In the genomic region with DNA sequence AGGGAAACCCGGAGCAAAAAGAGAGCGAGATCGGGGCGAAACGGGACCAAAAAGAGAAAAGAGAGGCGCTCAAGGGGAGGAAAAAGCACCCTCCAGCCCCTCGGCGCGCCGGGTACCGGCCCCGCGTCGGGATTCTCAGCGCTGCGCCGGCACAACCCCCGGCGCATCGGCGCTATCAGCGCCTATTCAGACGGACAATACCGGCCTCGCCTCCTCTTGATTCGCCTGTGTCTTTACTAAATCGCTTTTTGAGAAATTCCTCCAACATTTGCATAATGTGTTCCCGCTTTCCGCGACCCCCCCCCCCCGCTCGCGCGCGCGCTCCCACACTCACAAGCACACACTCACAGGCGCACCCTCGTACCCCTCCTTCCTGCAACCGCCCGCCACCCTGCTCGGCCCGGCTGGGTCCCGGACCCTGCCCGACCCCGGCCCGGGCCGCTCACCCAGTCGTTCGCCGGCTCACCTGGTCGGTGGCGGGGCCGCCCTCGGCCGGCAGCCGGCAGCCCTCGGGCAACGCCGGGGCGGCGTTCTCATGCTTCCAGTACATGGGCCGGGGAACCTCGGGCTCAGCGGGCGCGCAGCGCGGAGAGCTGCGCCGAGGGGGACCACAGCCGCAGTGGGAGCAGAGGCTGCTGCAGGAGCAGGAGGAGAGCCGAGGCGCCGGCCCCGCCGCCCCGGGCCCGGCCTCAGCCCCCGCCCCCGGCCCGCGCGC, we compare ENCODE assay signal across 8 cellular contexts. TPM values are rescaled to one million over a fixed set of nuclear protein-coding genes. Genes with fewer than 3 reads are reported as not detected.
DNase-seq lines count a peak whose midpoint lies in the region; ATAC-seq and TF ChIP-seq lines count a peak whose summit lies in the region.

No MANE protein-coding gene starts in this region.

- H3K79me2 ChIP-seq in Karpas-422 (ENCODE audit: low read length): no peaks in the 10 kb centered on the region

- H2AFZ ChIP-seq in Karpas-422 (ENCODE audit: low read length): no peak overlapping the region

- POLR2A ChIA-PET in CD8-positive, alpha-beta memory T cell (lab: Charles Lee): no interaction called here

- no peaks in the 10 kb centered on the region for H3K9me2 ChIP-seq in Karpas-422 (replicated peaks; ENCODE audit: insufficient read depth, low read length)

- no peak overlapping the region for H3K27ac Mint-ChIP-seq in CD8-positive, alpha-beta memory T cell
- no peak overlapping the region for H3K27ac Mint-ChIP-seq in neural crest cell (ENCODE audit: unreplicated experiment)

- no peaks in the 10 kb centered on the region for H3K36me3 Mint-ChIP-seq in CD8-positive, alpha-beta memory T cell
- peaks cover 9% of the 10 kb centered on the region for H3K36me3 Mint-ChIP-seq in neural crest cell (ENCODE audit: low read depth)

- DNase-seq in CD8-positive, alpha-beta memory T cell: no peak
- DNase-seq in LoVo (ENCODE audit: low spot score) (peak; percentile 3), ecto neural progenitor cell (ENCODE audit: low spot score) (peak; percentile 72), neural crest cell (ENCODE audit: low read depth, low spot score) (no peak), SW480 (ENCODE audit: low spot score) (no peak), Karpas-422 (no peak), inferior parietal cortex (ENCODE audit: extremely low spot score) (no peak)

- CTCF ChIA-PET in CD8-positive, alpha-beta memory T cell (lab: Charles Lee): no interaction called here

- H3K36me3 ChIP-seq in CD8-positive, alpha-beta memory T cell (ENCODE audit: insufficient read depth, low read length): no peaks in the 10 kb centered on the region
- no peaks in the 10 kb centered on the region for H3K36me3 ChIP-seq in Karpas-422 (ENCODE audit: insufficient read depth, low read length)

- H3K4me3 ChIP-seq in CD8-positive, alpha-beta memory T cell (ENCODE audit: low read length): no peak overlapping the region
- H3K4me3 ChIP-seq in Karpas-422 (ENCODE audit: low read length): no peak overlapping the region

- H3K4me1 Mint-ChIP-seq in CD8-positive, alpha-beta memory T cell: peaks cover 7 to 10% (median 8%) of the 10 kb centered on the region in 3 donors
- H3K4me1 Mint-ChIP-seq in neural crest cell: peaks cover 8% of the 10 kb centered on the region

- TF ChIP-seq CTCF in neural crest cell (conservative IDR thresholded peaks at IDR 0.05): no peak

- no peak for ATAC-seq in HG02763 (IDR thresholded peaks at IDR 0.05; ENCODE audit: unreplicated experiment)

- no peaks in the 10 kb centered on the region for H3K9me3 Mint-ChIP-seq in CD8-positive, alpha-beta memory T cell
- no peaks in the 10 kb centered on the region for H3K9me3 Mint-ChIP-seq in neural crest cell

- H4K20me1 ChIP-seq in Karpas-422 (ENCODE audit: insufficient read depth, low read depth, low read length): no peaks in the 10 kb centered on the region

- H3K27ac ChIP-seq in CD8-positive, alpha-beta memory T cell (ENCODE audit: low read depth, low read length): no peak overlapping the region
- no peak overlapping the region for H3K27ac ChIP-seq in Karpas-422 (ENCODE audit: low read length)

- no peak overlapping the region for H3K9ac ChIP-seq in Karpas-422 (ENCODE audit: low read length)

- H3K9me3 ChIP-seq in CD8-positive, alpha-beta memory T cell (ENCODE audit: low read length): no peaks in the 10 kb centered on the region
- H3K9me3 ChIP-seq in Karpas-422 (ENCODE audit: low read length): no peaks in the 10 kb centered on the region

- H3K4me3 Mint-ChIP-seq in CD8-positive, alpha-beta memory T cell: peak overlapping the region in 4 of 7 donors; percentile 42 to 61 (median 52)
- H3K4me3 Mint-ChIP-seq in neural crest cell: peak overlapping the region; percentile 29

- H3K4me1 ChIP-seq in CD8-positive, alpha-beta memory T cell (ENCODE audit: insufficient read depth, low read length): no peaks in the 10 kb centered on the region
- H3K4me1 ChIP-seq in Karpas-422 (ENCODE audit: low read length): no peaks in the 10 kb centered on the region

- no peak overlapping the region for H3K4me2 ChIP-seq in Karpas-422 (ENCODE audit: low read depth, low read length, poor library complexity, severe bottlenecking)

- peaks cover 20% of the 10 kb centered on the region for H3K27me3 ChIP-seq in CD8-positive, alpha-beta memory T cell (ENCODE audit: insufficient read depth, low read length, poor library complexity, severe bottlenecking)
- no peaks in the 10 kb centered on the region for H3K27me3 ChIP-seq in Karpas-422 (ENCODE audit: low read length)

- H3K27me3 Mint-ChIP-seq in CD8-positive, alpha-beta memory T cell: peaks cover 32 to 49% of the 10 kb centered on the region in 2 donors
- H3K27me3 Mint-ChIP-seq in neural crest cell (ENCODE audit: low read depth): peaks cover 58% of the 10 kb centered on the region

RNA-seq across cellular contexts. Expression of gene LHX6, which starts 0.4 kb away (rescaled TPM):
- total RNA-seq in CD8-positive, alpha-beta memory T cell: not detected
- not detected for polyA plus RNA-seq in CD8-positive, alpha-beta memory T cell
- 0.07 TPM in 1 of 2 replicates, not detected in the other for total RNA-seq in neural crest cell
- not detected in 2 replicates for total RNA-seq in Karpas-422 (2014; rRNA removed; shearing (Covaris generic); ENCODE audit: low replicate concordance)

RNA-seq across cellular contexts. Expression of gene RBM18, which starts 36.3 kb away (rescaled TPM):
- 10 to 100 TPM; 36.6 to 37.4 TPM for total RNA-seq in CD8-positive, alpha-beta memory T cell
- 26.2 TPM for polyA plus RNA-seq in CD8-positive, alpha-beta memory T cell
- total RNA-seq in neural crest cell: 17.9 and 20.7 TPM in 2 replicates
- 8.5 and 14.5 TPM in 2 replicates for total RNA-seq in Karpas-422 (2014; rRNA removed; shearing (Covaris generic); ENCODE audit: low replicate concordance)

RNA-seq across cellular contexts. Expression of gene MRRF, which starts 36.3 kb away (rescaled TPM):
- 10 to 100 TPM; 74.6 to 75.9 TPM for total RNA-seq in CD8-positive, alpha-beta memory T cell
- polyA plus RNA-seq in CD8-positive, alpha-beta memory T cell: 18.9 TPM
- total RNA-seq in neural crest cell: 40.1 and 42.4 TPM in 2 replicates
- 36.3 and 67.3 TPM in 2 replicates for total RNA-seq in Karpas-422 (2014; rRNA removed; shearing (Covaris generic); ENCODE audit: low replicate concordance)

Comparison
In these comparisons a context has a peak if more than half of its experiments do, and no peak if none do; other contexts are left out.
1. DNase-seq: peak in LoVo (single experiment) and ecto neural progenitor cell (single experiment); none in CD8-positive, alpha-beta memory T cell (0 of 5), neural crest cell (single experiment), SW480 (single experiment), Karpas-422 (single experiment) and inferior parietal cortex (single experiment).